8 cellular contexts compared by ENCODE assay signal in the genomic region with DNA sequence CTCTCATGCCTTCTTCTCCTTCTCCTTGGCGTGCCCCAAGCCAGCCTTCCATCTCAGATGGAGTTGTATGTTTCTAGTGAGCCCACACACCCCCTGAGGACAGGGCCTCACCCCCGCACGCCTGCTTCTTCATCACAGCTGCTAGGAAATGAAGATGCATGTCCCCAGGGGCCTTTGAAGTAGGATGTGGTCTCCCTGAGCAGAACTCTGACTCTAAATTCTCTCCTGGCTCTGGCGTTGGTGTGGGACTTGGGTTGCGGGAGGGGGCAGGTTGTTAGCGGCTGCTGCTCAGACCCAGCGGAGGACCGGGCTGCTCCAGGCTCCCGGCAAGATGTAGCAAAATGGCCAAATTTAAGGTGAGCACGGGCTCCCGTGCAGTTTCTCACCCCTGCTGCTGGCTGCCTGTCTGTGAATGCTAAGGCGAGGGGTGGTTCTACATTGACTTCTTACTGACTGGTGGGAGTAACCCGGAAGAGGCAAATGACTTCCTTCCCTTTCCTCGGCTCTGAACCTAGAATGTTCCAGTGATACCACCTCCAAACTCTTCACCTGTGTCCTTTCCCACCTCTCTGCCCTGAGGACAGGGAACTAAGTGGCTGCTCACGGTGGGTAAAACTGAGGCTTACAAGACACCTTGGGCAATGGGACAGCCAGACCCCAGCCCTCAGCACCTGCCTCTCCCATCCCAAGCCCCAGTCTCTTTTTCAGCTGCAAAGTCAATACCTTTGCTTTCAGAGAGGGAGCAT. TPM values are rescaled to one million over a fixed set of nuclear protein-coding genes. Genes with fewer than 3 reads are reported as not detected.
A peak's percentile ranks its signal among the peaks of the same experiment; 100 is the strongest.
DNase-seq lines count a peak whose midpoint lies in the region; ATAC-seq, FAIRE-seq and TF ChIP-seq lines count a peak whose summit lies in the region.

No MANE protein-coding gene starts in this region.

- no peaks in the 10 kb centered on the region for H3K27me3 Mint-ChIP-seq in activated naive CD8-positive, alpha-beta T cell treated with anti-CD3 and anti-CD28 coated beads for 36 hours
- H3K27me3 Mint-ChIP-seq in osteocyte (ENCODE audit: unreplicated experiment): no peaks in the 10 kb centered on the region

- no peak for FAIRE-seq in kidney (lab: Jason Lieb, UNC)

- H3K4me3 ChIP-seq in foreskin fibroblast (ENCODE audit: low read depth in 1 of 2, low read length in 2 of 2): no peak overlapping the region
- H3K4me3 ChIP-seq in kidney (ENCODE audit: low read length in 2 of 2): no peak overlapping the region

- H3K4me1 Mint-ChIP-seq in activated naive CD8-positive, alpha-beta T cell treated with anti-CD3 and anti-CD28 coated beads for 36 hours: peaks cover 48% of the 10 kb centered on the region
- H3K4me1 Mint-ChIP-seq in osteocyte (ENCODE audit: unreplicated experiment): peaks cover 90% of the 10 kb centered on the region

- peaks cover 6 to 21% of the 10 kb centered on the region in 2 donors for H3K4me1 ChIP-seq in kidney (ENCODE audit: control insufficient read depth in 1 of 2, insufficient read depth in 1 of 2, low read depth in 1 of 2, low read length in 2 of 2)

- peak overlapping the region; percentile 78 for H3K27ac Mint-ChIP-seq in activated naive CD8-positive, alpha-beta T cell treated with anti-CD3 and anti-CD28 coated beads for 36 hours
- H3K27ac Mint-ChIP-seq in osteocyte (ENCODE audit: unreplicated experiment): peak overlapping the region; percentile 86

- H3K36me3 Mint-ChIP-seq in activated naive CD8-positive, alpha-beta T cell treated with anti-CD3 and anti-CD28 coated beads for 36 hours: peaks cover 5% of the 10 kb centered on the region
- peaks cover 10% of the 10 kb centered on the region for H3K36me3 Mint-ChIP-seq in osteocyte (ENCODE audit: unreplicated experiment)

- intact Hi-C loops in kidney (cut with DNase I): no loop called here

- no peak overlapping the region for H3K27ac ChIP-seq in kidney (ENCODE audit: low read depth in 2 of 2, low read length in 2 of 2)

- no peak for TF ChIP-seq CTCF in osteocyte (IDR thresholded peaks at IDR 0.05)
- TF ChIP-seq CTCF in foreskin fibroblast (IDR thresholded peaks at IDR 0.05; ENCODE audit: low read depth, low read length): no peak
- no peak for TF ChIP-seq CTCF in kidney (IDR thresholded peaks at IDR 0.05; ENCODE audit: borderline replicate concordance, extremely low read depth, insufficient read depth)

- H3K9ac ChIP-seq in kidney (ENCODE audit: low read length in 2 of 2): no peak overlapping the region

- no peaks in the 10 kb centered on the region for H3K9me3 Mint-ChIP-seq in activated naive CD8-positive, alpha-beta T cell treated with anti-CD3 and anti-CD28 coated beads for 36 hours
- no peaks in the 10 kb centered on the region for H3K9me3 Mint-ChIP-seq in osteocyte (ENCODE audit: unreplicated experiment)

- H3K4me3 Mint-ChIP-seq in activated naive CD8-positive, alpha-beta T cell treated with anti-CD3 and anti-CD28 coated beads for 36 hours: peak overlapping the region; percentile 69
- H3K4me3 Mint-ChIP-seq in osteocyte (ENCODE audit: unreplicated experiment): peak overlapping the region; percentile 40

- ATAC-seq in HG03432 (IDR thresholded peaks at IDR 0.05; ENCODE audit: unreplicated experiment) (peak; percentile 74), HG02970 (IDR thresholded peaks at IDR 0.05; ENCODE audit: low FRiP score, unreplicated experiment) (no peak), GM18520 (IDR thresholded peaks at IDR 0.05; ENCODE audit: unreplicated experiment) (no peak)

- H3K9me3 ChIP-seq in kidney (ENCODE audit: control insufficient read depth in 1 of 2, low read length in 2 of 2): no peaks in the 10 kb centered on the region

- DNase-seq in GF-D8 (lab: John Stamatoyannopoulos, UW): peak; percentile 45
- peak; percentile 29 for DNase-seq in activated naive CD8-positive, alpha-beta T cell treated with anti-CD3 and anti-CD28 coated beads for 36 hours
- no peak for DNase-seq in osteocyte (ENCODE audit: extremely low spot score, unreplicated experiment)
- no peak for DNase-seq in foreskin fibroblast
- DNase-seq in kidney: no peak

- H3K36me3 ChIP-seq in kidney (ENCODE audit: control insufficient read depth in 1 of 2, insufficient read depth in 2 of 2, low read length in 2 of 2): no peaks in the 10 kb centered on the region

RNA-seq across cellular contexts. Expression of gene SYNJ2, which starts 8.8 kb away (rescaled TPM):
- total RNA-seq in activated naive CD8-positive, alpha-beta T cell treated with anti-CD3 and anti-CD28 coated beads for 36 hours: 10 to 100 TPM; 28.1 to 29.4 TPM
- total RNA-seq in osteocyte: 94.5 and 95.4 TPM in 2 replicates
- 15.8 TPM for total RNA-seq in kidney
- polyA plus RNA-seq in kidney (ENCODE audit: insufficient read depth, low read depth, low replicate concordance): 1.7 TPM

Comparison
In these comparisons a context has a peak if more than half of its experiments do, and no peak if none do; other contexts are left out.
1. DNase-seq: peak in GF-D8 (single experiment) and activated naive CD8-positive, alpha-beta T cell treated with anti-CD3 and anti-CD28 coated beads for 36 hours (single experiment); none in osteocyte (single experiment), foreskin fibroblast (0 of 2) and kidney (single experiment).